Comparison of ENCODE assay signal across 8 cellular contexts in the genomic region with DNA sequence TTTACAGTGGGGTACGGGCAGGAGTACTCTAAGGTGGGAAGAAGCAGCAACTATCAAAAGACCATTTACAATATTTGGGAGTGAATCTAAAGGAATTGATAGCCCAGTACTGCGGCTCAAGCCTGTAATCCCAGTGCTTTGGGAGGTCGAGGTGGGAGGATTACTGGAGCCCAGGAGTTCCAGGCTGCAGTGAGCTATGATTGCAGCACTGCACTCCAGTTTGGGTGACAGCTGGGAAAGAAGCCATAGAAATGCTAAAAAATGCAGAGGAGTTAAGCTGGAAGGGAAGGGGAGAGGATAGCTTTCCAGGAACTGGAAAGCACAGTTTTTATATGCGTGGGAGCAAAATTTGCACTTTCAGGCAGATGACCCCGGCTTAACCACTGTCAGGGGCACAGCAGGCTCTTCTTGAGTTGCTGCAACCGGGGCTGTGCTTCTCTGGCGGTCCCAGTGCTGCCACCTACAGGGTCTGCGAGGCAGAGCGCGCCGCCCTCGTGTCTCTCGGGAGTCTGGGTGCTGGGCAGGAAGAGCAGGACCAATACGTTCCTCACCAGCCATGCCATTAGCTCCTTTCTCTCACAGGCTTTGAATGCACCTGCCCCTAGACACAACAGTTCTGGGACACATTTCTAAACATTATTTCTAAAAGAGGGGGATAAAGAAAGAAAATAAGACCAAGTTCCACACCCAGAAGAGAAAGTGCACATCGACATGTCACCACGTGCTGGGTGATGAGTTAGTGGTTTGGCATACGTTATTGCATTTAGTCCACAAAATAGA. TPM values are rescaled to one million over a fixed set of nuclear protein-coding genes. Genes with fewer than 3 reads are reported as not detected.
DNase-seq lines count a peak whose midpoint lies in the region; ATAC-seq and TF ChIP-seq lines count a peak whose summit lies in the region.

No MANE protein-coding gene starts in this region.

- H3K4me3 ChIP-seq in HEK293 (ENCODE audit: low read depth, low read length), result no peak overlapping the region
- no peak overlapping the region for H3K4me3 ChIP-seq in uterus

- no peaks in the 10 kb centered on the region for H3K27me3 ChIP-seq in uterus

- no peak overlapping the region for H3K27ac ChIP-seq in HEK293 (ENCODE audit: extremely low read depth, low read depth, low read length)
- no peak overlapping the region for H3K27ac ChIP-seq in uterus

- TF ChIP-seq POLR2A in uterus (IDR thresholded peaks at IDR 0.05), result no peak

- H3K9me3 ChIP-seq in HEK293 (ENCODE audit: control insufficient read depth, insufficient read depth, low read depth, low read length) (no peaks in the 10 kb centered on the region), uterus (no peaks in the 10 kb centered on the region)

- intact Hi-C loops in Right ventricle myocardium inferior (cut with DNase I) (loop anchor here (2.0 kb wide), 2 partner anchors 138 to 176 kb away; no protein-coding TSS in a partner anchor), uterus (cut with DNase I; ENCODE audit: low total_unique reads) (no loop called here)

- CTCF ChIA-PET in HEK293 (lab: Yijun Ruan, JAX), result interaction anchor here (0.5 to 2.6 kb wide), 44 partner anchors 8 to 1696 kb away, joined by 3 to 28 read pairs (median 3); no protein-coding TSS in a partner anchor

- peak; percentile 90 for TF ChIP-seq CTCF in GM12872 (IDR thresholded peaks at IDR 0.05; ENCODE audit: insufficient read depth, low read depth, low read length)
- peak; percentile 67 for TF ChIP-seq CTCF in HEK293 (tag by site-specific recombination; IDR thresholded peaks at IDR 0.05)
- peak; percentile 77 to 88 (median 83) for TF ChIP-seq CTCF in uterus (IDR thresholded peaks at IDR 0.05)

- H3K4me1 ChIP-seq in HEK293 (ENCODE audit: control insufficient read depth, insufficient read depth, low read length), result no peaks in the 10 kb centered on the region
- no peaks in the 10 kb centered on the region for H3K4me1 ChIP-seq in uterus

- ATAC-seq in Right ventricle myocardium inferior, result peak; percentile 90

- POLR2A ChIA-PET in HEK293 (lab: Yijun Ruan, JAX), result no interaction called here

- H3K36me3 ChIP-seq in HEK293 (ENCODE audit: control insufficient read depth in 2 of 2, insufficient read depth in 1 of 2, low read length in 2 of 2) (no peaks in the 10 kb centered on the region), uterus (no peaks in the 10 kb centered on the region)

- DNase-seq in NAMALWA (ENCODE audit: low spot score) (peak; percentile 79), SKM-1 (lab: John Stamatoyannopoulos, UW; ENCODE audit: unreplicated experiment) (peak; percentile 55), Right ventricle myocardium inferior (ENCODE audit: missing footprints) (peak; percentile 90), pulmonary artery endothelial cell (ENCODE audit: low read depth, low spot score) (peak; percentile 32), uterus (peak; percentile 86)
- peak; percentile 70 for DNase-seq in activated naive CD4-positive, alpha-beta T cell treated with anti-CD3 and anti-CD28 coated beads, Interleukin-2, amount 50 U/mL, for 16 hours

TF ChIP-seq in HEK293, 187 proteins besides CTCF, POLR2A, EP300 and RAD21:
- TF ChIP-seq, protein P1, sequence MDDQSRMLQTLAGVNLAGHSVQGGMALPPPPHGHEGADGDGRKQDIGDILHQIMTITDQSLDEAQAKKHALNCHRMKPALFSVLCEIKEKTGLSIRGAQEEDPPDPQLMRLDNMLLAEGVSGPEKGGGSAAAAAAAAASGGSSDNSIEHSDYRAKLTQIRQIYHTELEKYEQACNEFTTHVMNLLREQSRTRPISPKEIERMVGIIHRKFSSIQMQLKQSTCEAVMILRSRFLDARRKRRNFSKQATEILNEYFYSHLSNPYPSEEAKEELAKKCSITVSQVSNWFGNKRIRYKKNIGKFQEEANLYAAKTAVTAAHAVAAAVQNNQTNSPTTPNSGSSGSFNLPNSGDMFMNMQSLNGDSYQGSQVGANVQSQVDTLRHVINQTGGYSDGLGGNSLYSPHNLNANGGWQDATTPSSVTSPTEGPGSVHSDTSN (CRISPR knock-in tag; IDR thresholded peaks at IDR 0.05), result peak; percentile 44; the same call in 1 of the 2 replicates
- TF ChIP-seq ZFHX2 (tag by site-specific recombination; conservative IDR thresholded peaks at IDR 0.05) (0 out of 2 replicates have a peak, but pooled peaks have one; percentile 18), ZNF341 (tag by site-specific recombination; IDR thresholded peaks at IDR 0.05; ENCODE audit: low read depth) (peak; percentile 63), ZNF654 (tag by site-specific recombination; IDR thresholded peaks at IDR 0.05; ENCODE audit: low read depth) (peak; percentile 43; the same call in 1 of the 2 replicates)
- TF ChIP-seq, protein P2, sequence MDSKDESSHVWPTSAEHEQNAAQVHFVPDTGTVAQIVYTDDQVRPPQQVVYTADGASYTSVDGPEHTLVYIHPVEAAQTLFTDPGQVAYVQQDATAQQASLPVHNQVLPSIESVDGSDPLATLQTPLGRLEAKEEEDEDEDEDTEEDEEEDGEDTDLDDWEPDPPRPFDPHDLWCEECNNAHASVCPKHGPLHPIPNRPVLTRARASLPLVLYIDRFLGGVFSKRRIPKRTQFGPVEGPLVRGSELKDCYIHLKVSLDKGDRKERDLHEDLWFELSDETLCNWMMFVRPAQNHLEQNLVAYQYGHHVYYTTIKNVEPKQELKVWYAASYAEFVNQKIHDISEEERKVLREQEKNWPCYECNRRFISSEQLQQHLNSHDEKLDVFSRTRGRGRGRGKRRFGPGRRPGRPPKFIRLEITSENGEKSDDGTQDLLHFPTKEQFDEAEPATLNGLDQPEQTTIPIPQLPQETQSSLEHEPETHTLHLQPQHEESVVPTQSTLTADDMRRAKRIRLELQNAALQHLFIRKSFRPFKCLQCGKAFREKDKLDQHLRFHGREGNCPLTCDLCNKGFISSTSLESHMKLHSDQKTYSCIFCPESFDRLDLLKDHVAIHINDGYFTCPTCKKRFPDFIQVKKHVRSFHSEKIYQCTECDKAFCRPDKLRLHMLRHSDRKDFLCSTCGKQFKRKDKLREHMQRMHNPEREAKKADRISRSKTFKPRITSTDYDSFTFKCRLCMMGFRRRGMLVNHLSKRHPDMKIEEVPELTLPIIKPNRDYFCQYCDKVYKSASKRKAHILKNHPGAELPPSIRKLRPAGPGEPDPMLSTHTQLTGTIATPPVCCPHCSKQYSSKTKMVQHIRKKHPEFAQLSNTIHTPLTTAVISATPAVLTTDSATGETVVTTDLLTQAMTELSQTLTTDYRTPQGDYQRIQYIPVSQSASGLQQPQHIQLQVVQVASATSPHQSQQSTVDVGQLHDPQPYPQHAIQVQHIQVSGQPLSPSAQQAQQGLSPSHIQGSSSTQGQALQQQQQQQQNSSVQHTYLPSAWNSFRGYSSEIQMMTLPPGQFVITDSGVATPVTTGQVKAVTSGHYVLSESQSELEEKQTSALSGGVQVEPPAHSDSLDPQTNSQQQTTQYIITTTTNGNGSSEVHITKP (tag by site-specific recombination; IDR thresholded peaks at IDR 0.05), result no peak

RNA-seq across cellular contexts. Expression of a gene that starts 10.1 kb away (rescaled TPM):
- total RNA-seq in Right ventricle myocardium inferior (2.5 TPM), pulmonary artery endothelial cell (0.42 and 0.46 TPM in 2 replicates), uterus (10 to 100 TPM in 1 of 4 donors, 1 to 10 TPM in 3; 1.0 to 12.4 (median 6.1) TPM)

Comparison
In these comparisons a context has a peak if more than half of its experiments do, and no peak if none do; other contexts are left out.
1. DNase-seq: peak in every context shown above with its lines; median percentile 90 in Right ventricle myocardium inferior; 86 in uterus; 79 in NAMALWA; 70 in activated naive CD4-positive, alpha-beta T cell treated with anti-CD3 and anti-CD28 coated beads, Interleukin-2, amount 50 U/mL, for 16 hours; 55 in SKM-1; 32 in pulmonary artery endothelial cell.